In genomic region chr15:58467722-58468436, GRCh38 we compare ENCODE assay signal across 19 cellular contexts. TPM values are rescaled to one million over a fixed set of nuclear protein-coding genes. Genes with fewer than 3 reads are reported as not detected.
DNase-seq lines count a peak whose midpoint lies in the region; ATAC-seq, FAIRE-seq and TF ChIP-seq lines count a peak whose summit lies in the region.
"Had no signal": no experiment of that assay in that cellular context is flagged by ENCODE, and none has a peak within 500 bp of the region (broad histone marks: within the 10 kb centered on the region; RNA-seq: fewer than 3 reads in every experiment).

No MANE protein-coding gene starts in this region.

- H3K79me2 ChIP-seq in HepG2 (ENCODE audit: insufficient read depth, low read length): no peaks in the 10 kb centered on the region

- ATAC-seq in HepG2 (peak; percentile 83), GM19452 (IDR thresholded peaks at IDR 0.05; ENCODE audit: unreplicated experiment) (no peak), HG03025 (IDR thresholded peaks at IDR 0.05; ENCODE audit: low FRiP score, unreplicated experiment) (no peak)
- ATAC-seq: effector memory CD8-positive, alpha-beta T cell; stimulated activated effector memory CD8-positive, alpha-beta T cell treated with anti-CD3 and anti-CD28 coated beads, Interleukin-12 subunit alpha, Interleukin-12 subunit beta, amount 100 ng/mL, for 72 hours had no signal

- H3K4me3 ChIP-seq in HepG2 (replicated peaks in 1 of 3; ENCODE audit: insufficient read depth in 1 of 3, low read depth in 2 of 3, low read length in 3 of 3) (peak overlapping the region; percentile 46 to 68 (median 55)), thyroid gland (replicated peaks in 1 of 3) (no peak overlapping the region)
- H3K4me3 ChIP-seq: SK-N-MC had no signal

- DNase-seq in NCI-H2107 treated with DMSO at 0.1 percent for 48 hours (lab: John Stamatoyannopoulos, UW; ENCODE audit: unreplicated experiment): peak; percentile 92
- DNase-seq in NCI-H2107 (lab: John Stamatoyannopoulos, UW): no peak
- DNase-seq in amniotic epithelial cell (ENCODE audit: low read depth): peak; percentile 85
- DNase-seq in HepG2 (ENCODE audit: low spot score): peak; percentile 94
- peak; percentile 76 to 78 for DNase-seq in thyroid gland
- DNase-seq in NCI-H2227 treated with DMSO at 0.1 percent for 48 hours (lab: John Stamatoyannopoulos, UW): no peak
- DNase-seq: activated naive CD4-positive, alpha-beta T cell treated with anti-CD3 and anti-CD28 coated beads for 36 hours; CD8-positive, alpha-beta memory T cell; effector memory CD8-positive, alpha-beta T cell; immature natural killer cell; NCI-H1930; NK-92 treated with Interleukin-12 subunit alpha and Interleukin-12 subunit beta, amount 100 ng/mL, for 24 hours; stimulated activated CD4-positive, alpha-beta T cell treated with anti-CD3 and anti-CD28 coated beads, Interleukin-4, amount 100 ng/mL, for 4 hours had no signal

- peaks cover 94% of the 10 kb centered on the region for H3K4me1 ChIP-seq in HepG2 (ENCODE audit: insufficient read depth, low read length)
- H3K4me1 ChIP-seq in thyroid gland: peaks cover 41 to 54% of the 10 kb centered on the region in 2 donors

- no peak for TF ChIP-seq RAD21 in HepG2 (CRISPR knock-in tag; IDR thresholded peaks at IDR 0.05)

- in situ Hi-C loops in HepG2 (cut with HindIII; ENCODE audit: extremely low pct_ligation_motif_present, low pct_unique_long_range_greater_than_20kb): no loop called here

- POLR2A ChIA-PET in HepG2 (lab: Yijun Ruan, JAX): interaction anchor here (0.9 to 5.7 kb wide), 19 partner anchors 9 to 397 kb away, joined by 3 to 93 read pairs (median 12); partner anchors contain the start of genes ADAM10, LIPC and MINDY2

- WGBS in HepG2 (ENCODE audit: low lambda C conversion rate): 0% methylated on average over 9 of the region's 9 CpGs
- 43 to 60% methylated on average over 9 of the region's 9 CpGs for WGBS in thyroid gland, 2 donors

- no peaks in the 10 kb centered on the region for H4K20me1 ChIP-seq in HepG2 (ENCODE audit: insufficient read depth, low read length)

- TF ChIP-seq CTCF in HepG2 (CRISPR knock-in tag; IDR thresholded peaks at IDR 0.05) (0 out of 2 replicates have a peak, but pooled peaks have one; percentile 3), thyroid gland (IDR thresholded peaks at IDR 0.05) (peak in 1 of 6 experiments; percentile 4)

- H3K36me3 ChIP-seq in HepG2 (replicated peaks in 1 of 2; ENCODE audit: control insufficient read depth in 1 of 2, insufficient read depth in 2 of 2, low read length in 2 of 2): no peaks in the 10 kb centered on the region
- H3K36me3 ChIP-seq in thyroid gland: no peaks in the 10 kb centered on the region

- H3K4me2 ChIP-seq in HepG2 (ENCODE audit: low read depth, low read length): peak overlapping the region; percentile 72

- no peaks in the 10 kb centered on the region for H3K27me3 ChIP-seq in HepG2 (ENCODE audit: control insufficient read depth in 1 of 2, insufficient read depth in 2 of 2, low read length in 2 of 2)
- no peaks in the 10 kb centered on the region for H3K27me3 ChIP-seq in thyroid gland

- BruUV-seq in HepG2 (replicated peaks; lab: Mats Ljungman, UMichigan): TSS peak; percentile 74

- peak overlapping the region; percentile 94 for H2AFZ ChIP-seq in HepG2 (ENCODE audit: low read length)

- peak; percentile 90 for FAIRE-seq in HepG2 (lab: Jason Lieb, UNC)
- FAIRE-seq: frontal cortex had no signal

- CTCF ChIA-PET in HepG2 (lab: Yijun Ruan, JAX; ENCODE audit: low intra/inter-chr PET ratio, low total read pairs): no interaction called here

- peak overlapping the region; percentile 66 for H3K9ac ChIP-seq in HepG2 (ENCODE audit: insufficient read depth, low read depth, low read length)

- H3K9me3 ChIP-seq in HepG2 (ENCODE audit: low read length) (no peaks in the 10 kb centered on the region), thyroid gland (no peaks in the 10 kb centered on the region)

- peak; percentile 19 to 76; a peak in 3 of 4 replicates for TF ChIP-seq EP300 in HepG2 (IDR thresholded peaks at IDR 0.05; ENCODE audit: low read depth in 2 of 2, low read length in 2 of 2)
- TF ChIP-seq EP300 in HepG2 (CRISPR knock-in tag; IDR thresholded peaks at IDR 0.05; ENCODE audit: borderline replicate concordance): no peak; the same call in 1 of the 2 replicates

- H3K27ac ChIP-seq in HepG2 (ENCODE audit: extremely low read length, insufficient read depth, low read length) (peak overlapping the region; percentile 78), thyroid gland (peak overlapping the region; percentile 69 to 84 (median 77))
- H3K27ac ChIP-seq: 22Rv1, SK-N-MC had no signal

- intact Hi-C loops in HepG2 (cut with micrococcal nuclease; ENCODE audit: unreplicated experiment): loop anchor here (5.0 kb wide), 1 partner anchor 59 kb away; no protein-coding TSS in a partner anchor
- intact Hi-C loops in thyroid gland (cut with DNase I): no loop called here

- TF ChIP-seq POLR2A in HepG2 (IDR thresholded peaks at IDR 0.05; ENCODE audit: insufficient read depth in 1 of 2, low read depth in 2 of 2, low read length in 2 of 2) (peak; percentile 23 to 36; a peak in 1 of 4 replicates), thyroid gland (IDR thresholded peaks at IDR 0.05) (no peak)

TF ChIP-seq in HepG2, 621 proteins besides CTCF, POLR2A, EP300 and RAD21 (continues in another document):
- TF ChIP-seq RXRA (CRISPR knock-in tag; IDR thresholded peaks at IDR 0.05): peak; percentile 64; the same call in 1 of the 2 replicates
- peak; percentile 49; the same call in 1 of the 2 replicates for TF ChIP-seq IRF2 (CRISPR knock-in tag; IDR thresholded peaks at IDR 0.05)
- TF ChIP-seq ZFP41 (CRISPR knock-in tag; IDR thresholded peaks at IDR 0.05; ENCODE audit: borderline replicate concordance): no peak
- peak; percentile 73 for TF ChIP-seq NR2F6 (IDR thresholded peaks at IDR 0.05)
- peak; percentile 29 for TF ChIP-seq NR2F6 (CRISPR knock-in tag; IDR thresholded peaks at IDR 0.05)
- no peak for TF ChIP-seq ZNF232 (CRISPR knock-in tag; IDR thresholded peaks at IDR 0.05; ENCODE audit: borderline replicate concordance)
- TF ChIP-seq ZNF724P (CRISPR knock-in tag; IDR thresholded peaks at IDR 0.05; ENCODE audit: borderline replicate concordance): no peak
- no peak for TF ChIP-seq NFATC3 (CRISPR knock-in tag; IDR thresholded peaks at IDR 0.05)
- TF ChIP-seq, protein P1, sequence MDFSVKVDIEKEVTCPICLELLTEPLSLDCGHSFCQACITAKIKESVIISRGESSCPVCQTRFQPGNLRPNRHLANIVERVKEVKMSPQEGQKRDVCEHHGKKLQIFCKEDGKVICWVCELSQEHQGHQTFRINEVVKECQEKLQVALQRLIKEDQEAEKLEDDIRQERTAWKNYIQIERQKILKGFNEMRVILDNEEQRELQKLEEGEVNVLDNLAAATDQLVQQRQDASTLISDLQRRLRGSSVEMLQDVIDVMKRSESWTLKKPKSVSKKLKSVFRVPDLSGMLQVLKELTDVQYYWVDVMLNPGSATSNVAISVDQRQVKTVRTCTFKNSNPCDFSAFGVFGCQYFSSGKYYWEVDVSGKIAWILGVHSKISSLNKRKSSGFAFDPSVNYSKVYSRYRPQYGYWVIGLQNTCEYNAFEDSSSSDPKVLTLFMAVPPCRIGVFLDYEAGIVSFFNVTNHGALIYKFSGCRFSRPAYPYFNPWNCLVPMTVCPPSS (IDR thresholded peaks at IDR 0.05): no peak
- peak; percentile 24; the same call in 1 of the 2 replicates for TF ChIP-seq ZNF350 (CRISPR knock-in tag; IDR thresholded peaks at IDR 0.05; ENCODE audit: borderline replicate concordance, low read depth)
- TF ChIP-seq ZNF138 (CRISPR knock-in tag; IDR thresholded peaks at IDR 0.05; ENCODE audit: low read depth): no peak
- no peak for TF ChIP-seq FOXM1 (CRISPR knock-in tag; IDR thresholded peaks at IDR 0.05)
- peak; percentile 47; the same call in 1 of the 2 replicates for TF ChIP-seq TFAP4 (IDR thresholded peaks at IDR 0.05; ENCODE audit: borderline replicate concordance, low read depth)
- no peak for TF ChIP-seq FOXA1 (IDR thresholded peaks at IDR 0.05)
- TF ChIP-seq FOXA1 (CRISPR knock-in tag; IDR thresholded peaks at IDR 0.05): 0 out of 2 replicates have a peak, but pooled peaks have one; percentile 15
- TF ChIP-seq SETDB1 (CRISPR knock-in tag; IDR thresholded peaks at IDR 0.05; ENCODE audit: borderline replicate concordance): no peak
- TF ChIP-seq PITX1 (CRISPR knock-in tag; IDR thresholded peaks at IDR 0.05): no peak

RNA-seq across cellular contexts. Expression of gene LIPC, which starts 36.1 kb away (rescaled TPM):
- total RNA-seq in HepG2 (2016; rRNA removed; fragmentation: Illumina TruSeq; extraction: Trizol) (15.0 and 26.0 TPM in 2 replicates), thyroid gland (1 to 10 TPM in 3 of 4 donors, under 1 TPM in 1; 0.81 to 4.6 (median 1.8) TPM)
- 3.6 and 5.6 TPM in 2 replicates for total RNA-seq in HepG2 (2016; cell fraction: cytosol; rRNA removed; fragmentation: Illumina TruSeq; extraction: Trizol; ENCODE audit: low read depth)
- 14.4 and 27.2 TPM in 2 replicates for total RNA-seq in HepG2 (2016; cell fraction: insoluble cytoplasmic fraction; rRNA removed; fragmentation: Illumina TruSeq; extraction: Trizol)
- 9.5 and 11.4 TPM in 2 replicates for total RNA-seq in HepG2 (2016; cell fraction: membrane; rRNA removed; fragmentation: Illumina TruSeq; extraction: Trizol)
- 31.9 and 35.6 TPM in 2 replicates for total RNA-seq in HepG2 (2016; cell fraction: nucleus; rRNA removed; fragmentation: Illumina TruSeq; extraction: Trizol)
- polyA plus RNA-seq in HepG2 (2011; rRNA removed): 38.0 and 46.9 TPM in 2 replicates
- polyA plus RNA-seq in HepG2 (2011; cell fraction: cytosol; rRNA removed): 32.6 and 40.5 TPM in 2 replicates
- 25.6 and 27.7 TPM in 2 replicates for polyA plus RNA-seq in HepG2 (2011; cell fraction: nucleus; rRNA removed)
- polyA plus RNA-seq in HepG2 (2012): 28.9 and 34.2 TPM in 2 replicates
- polyA plus RNA-seq in HepG2 (2016; cell fraction: cytosol; fragmentation: Illumina TruSeq; extraction: Trizol; ENCODE audit: low read depth): 9.2 and 9.9 TPM in 2 replicates
- polyA plus RNA-seq in HepG2 (2016; cell fraction: insoluble cytoplasmic fraction; fragmentation: Illumina TruSeq; extraction: Trizol; ENCODE audit: low read depth): 20.8 and 21.9 TPM in 2 replicates
- 13.3 and 17.3 TPM in 2 replicates for polyA plus RNA-seq in HepG2 (2016; cell fraction: membrane; fragmentation: Illumina TruSeq; extraction: Trizol; ENCODE audit: low read depth)
- 46.6 and 49.7 TPM in 2 replicates for polyA plus RNA-seq in HepG2 (2016; cell fraction: nucleus; fragmentation: Illumina TruSeq; extraction: Trizol; ENCODE audit: insufficient read depth, low read depth)
- 66.7 TPM in 1 of 2 replicates, not detected in the other for polyA minus RNA-seq in HepG2 (2011; rRNA and poly(A)+ RNA removed; ENCODE audit: low replicate concordance)
- 17.8 and 19.8 TPM in 2 replicates for polyA minus RNA-seq in HepG2 (2011; cell fraction: cytosol; rRNA and poly(A)+ RNA removed)
- polyA minus RNA-seq in HepG2 (2011; cell fraction: nucleus; rRNA and poly(A)+ RNA removed): 21.2 and 25.1 TPM in 2 replicates
- total RNA-seq: frontal cortex had no signal

Comparison
In these comparisons a context has a peak if more than half of its experiments do, and no peak if none do; other contexts are left out.
1. DNase-seq: peak in NCI-H2107 treated with DMSO at 0.1 percent for 48 hours (single experiment), amniotic epithelial cell (single experiment), HepG2 (single experiment) and thyroid gland (2 of 2); none in NCI-H2107 (single experiment) and NCI-H2227 treated with DMSO at 0.1 percent for 48 hours (single experiment).
2. H3K4me3 ChIP-seq: peak in HepG2 (3 of 3); none in thyroid gland (0 of 3).
3. POLR2A ChIP-seq: peak in HepG2 (2 of 2); none in thyroid gland (0 of 2).